Comparison of ENCODE assay signal across 1 cellular context in the genomic region with DNA sequence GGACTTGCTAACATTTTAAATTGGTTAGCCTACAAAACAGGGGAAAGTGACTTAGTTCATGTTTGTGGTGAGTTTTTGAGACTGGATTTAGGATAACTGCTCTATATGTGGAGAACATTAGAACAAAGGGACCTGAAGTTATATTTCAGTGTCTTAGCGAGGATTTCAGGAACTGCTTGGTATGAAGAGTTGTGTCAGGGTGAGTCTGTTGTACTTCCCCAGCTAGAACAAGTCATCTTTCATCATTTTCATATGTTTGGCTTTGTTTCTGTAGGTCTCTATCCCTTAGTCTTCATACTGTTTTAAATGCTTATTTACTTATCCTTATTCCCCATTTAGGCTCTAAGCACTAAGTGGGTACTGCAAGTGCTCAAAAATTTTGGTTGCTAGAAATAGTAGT.
TF ChIP-seq lines count a peak whose summit lies in the region.

No MANE protein-coding gene starts in this region.

TF ChIP-seq in K562, 482 proteins besides CTCF, POLR2A, EP300 and RAD21:
- TF ChIP-seq ZNF79 (CRISPR knock-in tag; IDR thresholded peaks at IDR 0.05; ENCODE audit: low read depth), result no peak
- TF ChIP-seq, protein P1, sequence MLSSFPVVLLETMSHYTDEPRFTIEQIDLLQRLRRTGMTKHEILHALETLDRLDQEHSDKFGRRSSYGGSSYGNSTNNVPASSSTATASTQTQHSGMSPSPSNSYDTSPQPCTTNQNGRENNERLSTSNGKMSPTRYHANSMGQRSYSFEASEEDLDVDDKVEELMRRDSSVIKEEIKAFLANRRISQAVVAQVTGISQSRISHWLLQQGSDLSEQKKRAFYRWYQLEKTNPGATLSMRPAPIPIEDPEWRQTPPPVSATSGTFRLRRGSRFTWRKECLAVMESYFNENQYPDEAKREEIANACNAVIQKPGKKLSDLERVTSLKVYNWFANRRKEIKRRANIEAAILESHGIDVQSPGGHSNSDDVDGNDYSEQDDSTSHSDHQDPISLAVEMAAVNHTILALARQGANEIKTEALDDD (IDR thresholded peaks at IDR 0.05), result peak; percentile 42; the same call in 1 of the 2 replicates
